Comparison of ENCODE assay signal across 8 cellular contexts in genomic region chr3:195260286-195260905, GRCh38. TPM values are rescaled to one million over a fixed set of nuclear protein-coding genes. Genes with fewer than 3 reads are reported as not detected.
DNase-seq lines count a peak whose midpoint lies in the region; ATAC-seq and TF ChIP-seq lines count a peak whose summit lies in the region.

No MANE protein-coding gene starts in this region.

- no peaks in the 10 kb centered on the region for H3K27me3 ChIP-seq in A673 (replicated peaks; ENCODE audit: insufficient read depth, low read depth, low read length, poor library complexity)
- no peaks in the 10 kb centered on the region for H3K27me3 ChIP-seq in RWPE2 (ENCODE audit: insufficient read depth, poor library complexity, severe bottlenecking)
- H3K27me3 ChIP-seq in colonic mucosa, result no peaks in the 10 kb centered on the region
- H3K27me3 ChIP-seq in tibial nerve, result no peaks in the 10 kb centered on the region

- no peak overlapping the region for H3K27ac Mint-ChIP-seq in memory B cell

- H3K9me3 ChIP-seq in A673 (ENCODE audit: low read depth, low read length, poor library complexity, severe bottlenecking) (no peaks in the 10 kb centered on the region), RWPE2 (ENCODE audit: severe bottlenecking) (no peaks in the 10 kb centered on the region), colonic mucosa (no peaks in the 10 kb centered on the region), tibial nerve (no peaks in the 10 kb centered on the region)

- 0 out of 2 replicates have a peak, but pooled peaks have one; percentile 8 for TF ChIP-seq CTCF in A673 (conservative IDR thresholded peaks at IDR 0.05; ENCODE audit: low read depth, low read length)
- peak; percentile 74 for TF ChIP-seq CTCF in RWPE2 (IDR thresholded peaks at IDR 0.05; ENCODE audit: poor library complexity, severe bottlenecking)
- TF ChIP-seq CTCF in colonic mucosa (IDR thresholded peaks at IDR 0.05), result no peak
- TF ChIP-seq CTCF in tibial nerve (IDR thresholded peaks at IDR 0.05), result no peak

- no peak for TF ChIP-seq POLR2A in tibial nerve (IDR thresholded peaks at IDR 0.05)

- no peaks in the 10 kb centered on the region for H3K27me3 Mint-ChIP-seq in memory B cell

- ATAC-seq in GM18498 (IDR thresholded peaks at IDR 0.05; ENCODE audit: unreplicated experiment), result peak; percentile 11
- peak; percentile 17 for ATAC-seq in HG03378 (IDR thresholded peaks at IDR 0.05; ENCODE audit: unreplicated experiment)
- peak; percentile 41 for ATAC-seq in RWPE2 (ENCODE audit: low read depth)
- no peak for ATAC-seq in memory B cell (ENCODE audit: low read depth)

- H3K4me1 ChIP-seq in A673 (ENCODE audit: insufficient read depth, low read length, poor library complexity, severe bottlenecking) (peaks cover 52% of the 10 kb centered on the region), RWPE2 (ENCODE audit: insufficient read depth, poor library complexity, severe bottlenecking) (peaks cover 8% of the 10 kb centered on the region), colonic mucosa (peaks cover 5% of the 10 kb centered on the region), tibial nerve (peaks cover 0 to 37% (median 10%) of the 10 kb centered on the region in 4 donors)

- POLR2A ChIA-PET in A673 (lab: Charles Lee; ENCODE audit: low non-redundant PET), result no interaction called here

- CTCF ChIA-PET in A673 (lab: Charles Lee), result interaction anchor here (0.9 to 1.1 kb wide), 2 partner anchors 10 to 572 kb away, joined by 3 to 4 read pairs; no protein-coding TSS in a partner anchor

- peak overlapping the region; percentile 76 for H3K4me3 ChIP-seq in A673 (ENCODE audit: low read depth, low read length, poor library complexity, severe bottlenecking)
- peak overlapping the region; percentile 42 for H3K4me3 ChIP-seq in RWPE2 (ENCODE audit: severe bottlenecking)
- H3K4me3 ChIP-seq in colonic mucosa, result peak overlapping the region; percentile 62
- peak overlapping the region; percentile 51 to 93 (median 74) for H3K4me3 ChIP-seq in tibial nerve

- peak overlapping the region; percentile 72 for H3K9ac ChIP-seq in colonic mucosa (ENCODE audit: low read depth in 2 of 2, low read length in 2 of 2)

- intact Hi-C loops in A673 (cut with micrococcal nuclease; ENCODE audit: unreplicated experiment) (loop anchor here (2.0 to 10.0 kb wide), 4 partner anchors 158 to 926 kb away; no protein-coding TSS in a partner anchor), colonic mucosa (cut with DNase I) (no loop called here)

- peak overlapping the region; percentile 66 for H3K4me3 Mint-ChIP-seq in memory B cell

- H3K9me3 Mint-ChIP-seq in memory B cell, result no peaks in the 10 kb centered on the region

- H3K36me3 Mint-ChIP-seq in memory B cell, result no peaks in the 10 kb centered on the region

- H3K27ac ChIP-seq in A673 (ENCODE audit: low read depth, low read length, poor library complexity, severe bottlenecking), result peak overlapping the region; percentile 93
- no peak overlapping the region for H3K27ac ChIP-seq in RWPE2 (ENCODE audit: poor library complexity, severe bottlenecking)
- peak overlapping the region; percentile 69 for H3K27ac ChIP-seq in colonic mucosa
- peak overlapping the region; percentile 14 to 93 (median 64) for H3K27ac ChIP-seq in tibial nerve

- WGBS in tibial nerve, 2 donors, result 10 to 31% methylated on average over 7 to 34 of the region's 41 CpGs

- peak; percentile 38 for DNase-seq in A673 (ENCODE audit: low spot score)
- no peak for DNase-seq in RWPE2 (ENCODE audit: low spot score)
- peak; percentile 57 for DNase-seq in colonic mucosa
- DNase-seq in memory B cell (ENCODE audit: low spot score in 2 of 2), result no peak
- DNase-seq in tibial nerve (ENCODE audit: low spot score in 2 of 2), result no peak
- DNase-seq in germinal center (ENCODE audit: low spot score), result no peak

- peaks cover 19% of the 10 kb centered on the region for H3K4me1 Mint-ChIP-seq in memory B cell

- no peaks in the 10 kb centered on the region for H3K36me3 ChIP-seq in A673 (ENCODE audit: insufficient read depth, low read length, poor library complexity, severe bottlenecking)
- no peaks in the 10 kb centered on the region for H3K36me3 ChIP-seq in RWPE2 (ENCODE audit: low read depth)
- no peaks in the 10 kb centered on the region for H3K36me3 ChIP-seq in colonic mucosa
- H3K36me3 ChIP-seq in tibial nerve, result peaks cover 0 to 5% (median 0%) of the 10 kb centered on the region in 3 donors

- TF ChIP-seq EP300 in tibial nerve (IDR thresholded peaks at IDR 0.05), result no peak

- BruUV-seq in A673 (replicated peaks; lab: Mats Ljungman, UMichigan), result TSS peak; percentile 71

RNA-seq across cellular contexts. Expression of gene XXYLT1, which starts 10.6 kb away (rescaled TPM):
- total RNA-seq in A673 (2021) (49.8 and 53.9 TPM in 2 replicates), colonic mucosa (10 to 100 TPM in 1 of 2 donors, 1 to 10 TPM in 1; 8.3 to 10.9 TPM), tibial nerve (10 to 100 TPM in 3 of 4 donors, 1 to 10 TPM in 1; 9.6 to 17.7 (median 13.2) TPM)

Comparison
In these comparisons a context has a peak if more than half of its experiments do, and no peak if none do; other contexts are left out.
1. DNase-seq: peak in A673 (single experiment) and colonic mucosa (single experiment); none in RWPE2 (single experiment), memory B cell (0 of 2), tibial nerve (0 of 2) and germinal center (single experiment).
2. CTCF ChIP-seq: peak in A673 (single experiment) and RWPE2 (single experiment); none in colonic mucosa (single experiment) and tibial nerve (0 of 5).
3. Peak in every context shown above with its lines, with median percentiles within 50 percentile points of each other: H3K4me3 ChIP-seq.